In the genomic region with DNA sequence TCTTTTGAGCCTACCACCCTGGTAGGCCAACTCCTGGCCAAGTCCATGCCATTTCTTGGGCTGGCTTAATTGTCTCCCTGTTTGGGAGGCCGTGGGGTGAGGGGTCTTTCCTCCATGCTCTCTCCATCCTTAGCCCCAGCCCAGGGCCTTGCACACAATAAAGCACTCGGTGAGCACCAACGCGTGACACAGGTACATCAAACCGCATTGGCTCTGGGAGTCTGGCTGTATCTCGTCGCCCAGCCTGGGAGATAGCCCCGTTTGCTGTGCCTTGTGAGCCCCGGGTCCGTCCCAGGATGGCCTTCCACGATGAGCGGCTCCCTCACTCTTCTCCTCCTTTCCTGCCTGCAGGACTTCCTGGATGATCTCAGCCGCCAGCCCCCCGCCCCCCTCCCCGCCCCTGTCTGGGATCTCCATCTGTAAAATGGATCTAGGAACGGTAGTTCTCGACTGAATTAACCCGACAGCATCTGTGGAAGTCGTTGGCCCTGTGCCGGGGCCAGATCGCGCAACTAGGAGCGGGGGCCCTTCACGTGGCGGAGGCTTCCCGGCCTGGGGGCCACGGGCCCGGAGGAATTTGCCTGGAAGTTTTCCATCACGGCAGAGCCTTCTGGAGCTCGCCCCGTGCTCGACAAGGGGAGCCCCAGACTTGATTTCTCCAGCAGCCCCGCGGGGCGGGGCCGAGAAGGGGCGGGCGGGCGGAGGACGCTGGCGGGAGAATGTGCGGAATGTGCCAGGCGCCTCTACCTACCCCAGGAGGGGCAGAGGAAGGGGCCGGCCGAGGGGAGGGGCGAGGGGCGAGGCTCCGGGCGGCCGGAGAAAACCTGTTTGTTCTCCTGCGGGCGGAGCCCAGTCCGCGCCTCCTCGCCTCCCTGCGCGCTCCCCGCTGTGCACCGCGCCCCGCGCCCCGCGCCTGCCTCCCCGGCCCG, we compare ENCODE assay signal across 9 cellular contexts. TPM values are rescaled to one million over a fixed set of nuclear protein-coding genes. Genes with fewer than 3 reads are reported as not detected.
DNase-seq lines count a peak whose midpoint lies in the region; TF ChIP-seq lines count a peak whose summit lies in the region.
"Had no signal": no experiment of that assay in that cellular context is flagged by ENCODE, and none has a peak within 500 bp of the region (broad histone marks: within the 10 kb centered on the region; RNA-seq: fewer than 3 reads in every experiment).

A gene (plus strand): TSS at position 852 of the 929 bp plus-strand sequence. CDS start 16,423 bp downstream, outside the sequence.

- DNase-seq in stimulated activated CD4-positive, alpha-beta T cell treated with anti-CD3 and anti-CD28 coated beads, Interleukin-4, amount 100 ng/mL, for 1 hour: peak; percentile 3
- no peak for DNase-seq in stimulated activated CD4-positive, alpha-beta T cell treated with anti-CD3 and anti-CD28 coated beads, Interleukin-2, amount 100 ng/mL, for 48 hours
- DNase-seq in brain microvascular endothelial cell: no peak
- no peak for DNase-seq in lower leg skin (ENCODE audit: low spot score in 2 of 2)
- no peak for DNase-seq in activated CD8-positive, alpha-beta memory T cell treated with anti-CD3 and anti-CD28 coated beads, Interleukin-2, amount 50 U/mL, for 48 hours
- no peak for DNase-seq in NAMALWA (ENCODE audit: low spot score)
- DNase-seq in HEK293T (ENCODE audit: extremely low spot score): no peak
- DNase-seq in effector CD4-positive, alpha-beta T cell: no peak
- DNase-seq: gastrocnemius medialis had no signal

- H3K4me3 ChIP-seq in brain microvascular endothelial cell (ENCODE audit: low read depth, low read length): peak within 1 kb of the TSS; percentile 35
- no peak within 1 kb of the TSS for H3K4me3 ChIP-seq in lower leg skin (ENCODE audit: low read depth, poor library complexity, severe bottlenecking)

- WGBS in lower leg skin, 2 donors: 37 to 47% methylated on average over 5 to 58 of the region's 66 CpGs

- intact Hi-C loops in lower leg skin (cut with DNase I; ENCODE audit: low total_unique reads): no loop called here

- CTCF ChIA-PET in HEK293T (lab: Yijun Ruan, JAX): no interaction called here

- no peak for TF ChIP-seq CTCF in brain microvascular endothelial cell (IDR thresholded peaks at IDR 0.05; ENCODE audit: low read depth, low read length, missing control alignments)
- no peak for TF ChIP-seq CTCF in lower leg skin (IDR thresholded peaks at IDR 0.05)

- no peak within 1 kb of the TSS for H3K27ac ChIP-seq in brain microvascular endothelial cell
- H3K27ac ChIP-seq: gastrocnemius medialis had no signal

- POLR2A ChIA-PET in HEK293T (lab: Yijun Ruan, JAX): no interaction called here

- no peaks in the 10 kb centered on the region for H3K36me3 ChIP-seq in brain microvascular endothelial cell (replicated peaks)
- H3K36me3 ChIP-seq: gastrocnemius medialis had no signal

- in situ Hi-C loops in brain microvascular endothelial cell (cut with HindIII; ENCODE audit: low pct_ligation_motif_present, low sequenced_read_pairs): no loop called here

- TF ChIP-seq POLR2A in lower leg skin (IDR thresholded peaks at IDR 0.05): no peak

- no peaks in the 10 kb centered on the region for H3K27me3 ChIP-seq in brain microvascular endothelial cell (replicated peaks)

TF ChIP-seq in HEK293T, 16 proteins besides CTCF, POLR2A, EP300 and RAD21:
- TF ChIP-seq CTBP1 (IDR thresholded peaks at IDR 0.05; ENCODE audit: borderline replicate concordance) (no peak), SUZ12 (IDR thresholded peaks at IDR 0.05) (no peak), LEF1 (IDR thresholded peaks at IDR 0.05; ENCODE audit: borderline replicate concordance) (no peak), HDGF (IDR thresholded peaks at IDR 0.05; ENCODE audit: borderline replicate concordance) (no peak), TARDBP (IDR thresholded peaks at IDR 0.05) (no peak), FOXK2 (IDR thresholded peaks at IDR 0.05) (no peak), ZNF384 (IDR thresholded peaks at IDR 0.05) (no peak), ELF4 (IDR thresholded peaks at IDR 0.05) (no peak), FOXM1 (IDR thresholded peaks at IDR 0.05; ENCODE audit: borderline replicate concordance) (no peak), L3MBTL2 (conservative IDR thresholded peaks at IDR 0.05) (no peak), SP1 (IDR thresholded peaks at IDR 0.05) (no peak)
- TF ChIP-seq, protein P1, sequence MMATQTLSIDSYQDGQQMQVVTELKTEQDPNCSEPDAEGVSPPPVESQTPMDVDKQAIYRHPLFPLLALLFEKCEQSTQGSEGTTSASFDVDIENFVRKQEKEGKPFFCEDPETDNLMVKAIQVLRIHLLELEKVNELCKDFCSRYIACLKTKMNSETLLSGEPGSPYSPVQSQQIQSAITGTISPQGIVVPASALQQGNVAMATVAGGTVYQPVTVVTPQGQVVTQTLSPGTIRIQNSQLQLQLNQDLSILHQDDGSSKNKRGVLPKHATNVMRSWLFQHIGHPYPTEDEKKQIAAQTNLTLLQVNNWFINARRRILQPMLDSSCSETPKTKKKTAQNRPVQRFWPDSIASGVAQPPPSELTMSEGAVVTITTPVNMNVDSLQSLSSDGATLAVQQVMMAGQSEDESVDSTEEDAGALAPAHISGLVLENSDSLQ (IDR thresholded peaks at IDR 0.05): no peak

RNA-seq across cellular contexts. Expression of the gene that starts here (rescaled TPM):
- total RNA-seq in lower leg skin: 10 to 100 TPM; 58.8 to 77.1 (median 72.1) TPM
